23 cellular contexts compared by ENCODE assay signal in genomic region chr5:121029536-121030245, GRCh38.
DNase-seq lines count a peak whose midpoint lies in the region; ATAC-seq and TF ChIP-seq lines count a peak whose summit lies in the region.
"Had no signal": no experiment of that assay in that cellular context is flagged by ENCODE, and none has a peak within 500 bp of the region (broad histone marks: within the 10 kb centered on the region; RNA-seq: fewer than 3 reads in every experiment).

No MANE protein-coding gene starts in this region.

- H3K36me3 ChIP-seq in adipocyte (ENCODE audit: control insufficient read depth, insufficient read depth, low read length, severe bottlenecking) = no peaks in the 10 kb centered on the region
- H3K36me3 ChIP-seq: SJSA1 had no signal

- H3K4me3 ChIP-seq in AG09309 (ENCODE audit: control insufficient read depth, low read depth, low read length) = no peak overlapping the region
- no peak overlapping the region for H3K4me3 ChIP-seq in adipocyte (ENCODE audit: low read length)
- H3K4me3 ChIP-seq: SJSA1 had no signal

- TF ChIP-seq CTCF in AG09309 (IDR thresholded peaks at IDR 0.05; ENCODE audit: control insufficient read depth, insufficient read depth, low read depth, low read length, missing control alignments) = no peak

- DNase-seq in AG09309 (ENCODE audit: low read depth) = peak; percentile 24
- peak; percentile 17 for DNase-seq in GM03348 (ENCODE audit: low spot score)
- DNase-seq in adipocyte (ENCODE audit: low read depth) = peak; percentile 9
- DNase-seq in fibroblast of the conjunctiva (ENCODE audit: low read depth) = peak; percentile 22
- no peak for DNase-seq in NCI-H2081 treated with DMSO at 0.1 percent for 48 hours (lab: John Stamatoyannopoulos, UW)
- no peak for DNase-seq in activated effector memory CD4-positive, alpha-beta T cell treated with anti-CD3 and anti-CD28 coated beads, Interleukin-2, amount 50 U/mL, for 16 hours
- no peak for DNase-seq in NCI-H345 treated with DMSO at 0.1 percent for 48 hours (lab: John Stamatoyannopoulos, UW; ENCODE audit: unreplicated experiment)
- DNase-seq: 8988T, ACHN, DMS153, HCEC 1CT, KBM-7, MV-4-11, NCI-H1105, NCI-H1436 treated with DMSO at 0.1 percent for 48 hours, NCI-H187 treated with DMSO at 0.1 percent for 48 hours, NCI-H2107, NCI-H69, Right ventricle myocardium superior, RPMI8226, T-helper 1 cell had no signal

- no peak overlapping the region for H3K9ac ChIP-seq in adipocyte (ENCODE audit: low read length)

- H3K9me3 ChIP-seq in adipocyte (ENCODE audit: control insufficient read depth, low read length) = no peaks in the 10 kb centered on the region
- H3K9me3 ChIP-seq: SJSA1 had no signal

- no peak for ATAC-seq in HG03139 (IDR thresholded peaks at IDR 0.05; ENCODE audit: unreplicated experiment)

- no peaks in the 10 kb centered on the region for H3K27me3 ChIP-seq in adipocyte (replicated peaks; ENCODE audit: control insufficient read depth, insufficient read depth, low read length)
- H3K27me3 ChIP-seq: SJSA1 had no signal

- H3K4me1 ChIP-seq in adipocyte (ENCODE audit: control insufficient read depth, insufficient read depth, low read length) = no peaks in the 10 kb centered on the region
- H3K4me1 ChIP-seq: SJSA1 had no signal

Comparison
In these comparisons a context has a peak if more than half of its experiments do, and no peak if none do; other contexts are left out.
1. DNase-seq: peak in AG09309 (single experiment), GM03348 (single experiment), adipocyte (single experiment) and fibroblast of the conjunctiva (single experiment); none in NCI-H2081 treated with DMSO at 0.1 percent for 48 hours (single experiment), activated effector memory CD4-positive, alpha-beta T cell treated with anti-CD3 and anti-CD28 coated beads, Interleukin-2, amount 50 U/mL, for 16 hours (single experiment) and NCI-H345 treated with DMSO at 0.1 percent for 48 hours (single experiment).